In the genomic region with DNA sequence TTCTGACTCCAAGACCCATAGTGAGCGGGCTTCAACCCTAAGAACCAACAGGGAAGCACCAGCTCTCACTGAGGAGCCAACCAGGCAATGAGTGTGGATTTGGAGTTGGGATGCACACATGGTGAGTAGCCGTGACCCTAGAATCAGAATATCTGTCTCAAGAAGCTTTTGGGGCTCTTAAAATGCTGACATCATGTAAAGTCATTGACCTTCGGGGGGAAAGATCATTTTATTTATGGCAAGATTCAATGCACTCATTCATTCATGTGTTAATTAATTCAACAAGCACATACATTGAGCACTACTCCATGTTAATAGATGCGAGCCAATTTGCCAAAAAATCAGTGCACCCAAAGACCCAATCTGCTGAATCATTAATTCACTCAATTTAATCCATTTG, we compare ENCODE assay signal across 1 cellular context.
TF ChIP-seq lines count a peak whose summit lies in the region.

No MANE protein-coding gene starts in this region.

TF ChIP-seq in WTC11, 78 proteins besides CTCF, POLR2A, EP300 and RAD21 (continued from another document):
- TF ChIP-seq, protein P1, sequence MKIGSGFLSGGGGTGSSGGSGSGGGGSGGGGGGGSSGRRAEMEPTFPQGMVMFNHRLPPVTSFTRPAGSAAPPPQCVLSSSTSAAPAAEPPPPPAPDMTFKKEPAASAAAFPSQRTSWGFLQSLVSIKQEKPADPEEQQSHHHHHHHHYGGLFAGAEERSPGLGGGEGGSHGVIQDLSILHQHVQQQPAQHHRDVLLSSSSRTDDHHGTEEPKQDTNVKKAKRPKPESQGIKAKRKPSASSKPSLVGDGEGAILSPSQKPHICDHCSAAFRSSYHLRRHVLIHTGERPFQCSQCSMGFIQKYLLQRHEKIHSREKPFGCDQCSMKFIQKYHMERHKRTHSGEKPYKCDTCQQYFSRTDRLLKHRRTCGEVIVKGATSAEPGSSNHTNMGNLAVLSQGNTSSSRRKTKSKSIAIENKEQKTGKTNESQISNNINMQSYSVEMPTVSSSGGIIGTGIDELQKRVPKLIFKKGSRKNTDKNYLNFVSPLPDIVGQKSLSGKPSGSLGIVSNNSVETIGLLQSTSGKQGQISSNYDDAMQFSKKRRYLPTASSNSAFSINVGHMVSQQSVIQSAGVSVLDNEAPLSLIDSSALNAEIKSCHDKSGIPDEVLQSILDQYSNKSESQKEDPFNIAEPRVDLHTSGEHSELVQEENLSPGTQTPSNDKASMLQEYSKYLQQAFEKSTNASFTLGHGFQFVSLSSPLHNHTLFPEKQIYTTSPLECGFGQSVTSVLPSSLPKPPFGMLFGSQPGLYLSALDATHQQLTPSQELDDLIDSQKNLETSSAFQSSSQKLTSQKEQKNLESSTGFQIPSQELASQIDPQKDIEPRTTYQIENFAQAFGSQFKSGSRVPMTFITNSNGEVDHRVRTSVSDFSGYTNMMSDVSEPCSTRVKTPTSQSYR (CRISPR knock-in tag; IDR thresholded peaks at IDR 0.05), result no peak
- no peak for TF ChIP-seq HMGA2 (CRISPR knock-in tag; IDR thresholded peaks at IDR 0.05)
